Comparison of ENCODE assay signal across 8 cellular contexts in genomic region chr3:38136807-38137614, GRCh38. TPM values are rescaled to one million over a fixed set of nuclear protein-coding genes. Genes with fewer than 3 reads are reported as not detected.
DNase-seq lines count a peak whose midpoint lies in the region; ATAC-seq and TF ChIP-seq lines count a peak whose summit lies in the region.

A gene with protein sequence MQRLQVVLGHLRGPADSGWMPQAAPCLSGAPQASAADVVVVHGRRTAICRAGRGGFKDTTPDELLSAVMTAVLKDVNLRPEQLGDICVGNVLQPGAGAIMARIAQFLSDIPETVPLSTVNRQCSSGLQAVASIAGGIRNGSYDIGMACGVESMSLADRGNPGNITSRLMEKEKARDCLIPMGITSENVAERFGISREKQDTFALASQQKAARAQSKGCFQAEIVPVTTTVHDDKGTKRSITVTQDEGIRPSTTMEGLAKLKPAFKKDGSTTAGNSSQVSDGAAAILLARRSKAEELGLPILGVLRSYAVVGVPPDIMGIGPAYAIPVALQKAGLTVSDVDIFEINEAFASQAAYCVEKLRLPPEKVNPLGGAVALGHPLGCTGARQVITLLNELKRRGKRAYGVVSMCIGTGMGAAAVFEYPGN (minus strand): TSS chr3:38137127. CDS start chr3:38137035, 92 bp downstream.

- peaks cover 62% of the 10 kb centered on the region for H3K4me1 Mint-ChIP-seq in activated T-cell treated with anti-CD3 and anti-CD28 coated beads, Interleukin-2, amount 50 U/mL, for 4 hours (ENCODE audit: low read depth)

- DNase-seq in DMS53 (lab: John Stamatoyannopoulos, UW) = peak; percentile 94
- DNase-seq in KG1 (lab: John Stamatoyannopoulos, UW) = peak; percentile 99
- peak; percentile 91 for DNase-seq in Panc1 (ENCODE audit: low read depth, low spot score)
- peak; percentile 96 for DNase-seq in activated T-cell treated with anti-CD3 and anti-CD28 coated beads, Interleukin-2, amount 50 U/mL, for 4 hours
- DNase-seq in erythroblast (lab: John Stamatoyannopoulos, UW) = peak; percentile 98 to 99
- peak; percentile 93 to 96 for DNase-seq in stimulated activated CD8-positive, alpha-beta memory T cell treated with anti-CD3 and anti-CD28 coated beads, Interleukin-7, amount 100 ng/mL, for 1 hour (ENCODE audit: low read depth in 2 of 2)

- intact Hi-C loops in Panc1 (cut with micrococcal nuclease; ENCODE audit: unreplicated experiment) = no loop called here

- H3K27ac ChIP-seq in Panc1 (ENCODE audit: low read length) = peak within 1 kb of the TSS; percentile 95

- H3K36me3 ChIP-seq in Panc1 (ENCODE audit: control insufficient read depth, insufficient read depth, low read length) = peaks cover 2% of the 10 kb centered on the region
- peaks cover 19% of the 10 kb centered on the region for H3K36me3 ChIP-seq in mucosa of stomach (ENCODE audit: control insufficient read depth, insufficient read depth, low read length)

- ATAC-seq in GM21723 (IDR thresholded peaks at IDR 0.05; ENCODE audit: unreplicated experiment) (peak; percentile 86), Panc1 (peak; percentile 96)
- ATAC-seq in activated T-cell treated with anti-CD3 and anti-CD28 coated beads, Interleukin-2, amount 50 U/mL, for 4 hours = peak; percentile 92 to 93

- H3K4me3 ChIP-seq in Panc1 (ENCODE audit: low read depth in 2 of 2, low read length in 2 of 2) (peak within 1 kb of the TSS; percentile 81 to 82), mucosa of stomach (ENCODE audit: low read length) (peak within 1 kb of the TSS; percentile 85)

- peaks cover 13% of the 10 kb centered on the region for H3K36me3 Mint-ChIP-seq in activated T-cell treated with anti-CD3 and anti-CD28 coated beads, Interleukin-2, amount 50 U/mL, for 4 hours (ENCODE audit: insufficient read depth)

- POLR2A ChIA-PET in Panc1 (lab: Charles Lee) = interaction anchor here (0.5 to 1.1 kb wide), 2 partner anchors 10 to 30 kb away, joined by 3 to 6 read pairs; no protein-coding TSS in a partner anchor

- BruUV-seq in Panc1 (replicated peaks; lab: Mats Ljungman, UMichigan) = no TSS peak

- in situ Hi-C loops in Panc1 (cut with HindIII; ENCODE audit: low pct_unique_long_range_greater_than_20kb, low sequenced_read_pairs) = no loop called here

- H3K4me3 Mint-ChIP-seq in activated T-cell treated with anti-CD3 and anti-CD28 coated beads, Interleukin-2, amount 50 U/mL, for 4 hours = peak within 1 kb of the TSS; percentile 86

- CTCF ChIA-PET in Panc1 (lab: Charles Lee) = interaction anchor here (0.6 kb wide), 1 partner anchor 106 kb away, joined by 3 read pairs; no protein-coding TSS in a partner anchor

- no peaks in the 10 kb centered on the region for H3K9me3 Mint-ChIP-seq in activated T-cell treated with anti-CD3 and anti-CD28 coated beads, Interleukin-2, amount 50 U/mL, for 4 hours

- no peak for TF ChIP-seq CTCF in Panc1 (IDR thresholded peaks at IDR 0.05)

- H3K9me3 ChIP-seq in Panc1 (ENCODE audit: control insufficient read depth, insufficient read depth, low read depth, low read length) (no peaks in the 10 kb centered on the region), mucosa of stomach (ENCODE audit: control insufficient read depth, low read length) (no peaks in the 10 kb centered on the region)

- H3K27me3 Mint-ChIP-seq in activated T-cell treated with anti-CD3 and anti-CD28 coated beads, Interleukin-2, amount 50 U/mL, for 4 hours (ENCODE audit: low read depth) = no peaks in the 10 kb centered on the region

- peak; percentile 85 for TF ChIP-seq POLR2A in erythroblast (IDR thresholded peaks at IDR 0.05; ENCODE audit: low read length)

- H3K4me1 ChIP-seq in Panc1 (ENCODE audit: control insufficient read depth, insufficient read depth, low read length) = peaks cover 5% of the 10 kb centered on the region
- H3K4me1 ChIP-seq in mucosa of stomach (ENCODE audit: control insufficient read depth, insufficient read depth, low read length) = peaks cover 46% of the 10 kb centered on the region

- H3K27me3 ChIP-seq in Panc1 (ENCODE audit: control insufficient read depth, insufficient read depth, low read length) (no peaks in the 10 kb centered on the region), mucosa of stomach (ENCODE audit: control insufficient read depth, insufficient read depth, low read length) (no peaks in the 10 kb centered on the region)

- H3K9ac ChIP-seq in mucosa of stomach (ENCODE audit: low read length) = peak within 1 kb of the TSS; percentile 89

RNA-seq across cellular contexts. Expression of the gene that starts here (rescaled TPM):
- 52.0 TPM for total RNA-seq in Panc1 (2021; ENCODE audit: unreplicated experiment)
- polyA plus RNA-seq in Panc1 (2012; ENCODE audit: insufficient read length) = 69.2 TPM
- total RNA-seq in activated T-cell treated with anti-CD3 and anti-CD28 coated beads, Interleukin-2, amount 50 U/mL, for 4 hours = 10 to 100 TPM; 49.6 to 62.0 (median 60.0) TPM

Comparison
In these comparisons a context has a peak if more than half of its experiments do, and no peak if none do; other contexts are left out.
1. Peak in every context shown above with its lines: DNase-seq, ATAC-seq, H3K4me3 ChIP-seq and H3K27ac ChIP-seq.